In genomic region chr20:62794007-62794724, GRCh38 we compare ENCODE assay signal across 8 cellular contexts. TPM values are rescaled to one million over a fixed set of nuclear protein-coding genes. Genes with fewer than 3 reads are reported as not detected.
A peak's percentile ranks its signal among the peaks of the same experiment; 100 is the strongest.
DNase-seq lines count a peak whose midpoint lies in the region; ATAC-seq and TF ChIP-seq lines count a peak whose summit lies in the region.

No MANE protein-coding gene starts in this region.

- intact Hi-C loops in dendritic cell treated with granulocyte-macrophage colony-stimulating factor and Interleukin-4, amounts not matched to agents 40 ng/mL and 50 ng/mL, for 4 days (cut with micrococcal nuclease): loop anchor here (5.0 kb wide), 1 partner anchor 492 kb away; the partner anchor contains the start of gene ADRM1
- intact Hi-C loops in right lobe of liver (cut with DNase I): no loop called here

- H3K4me1 ChIP-seq in right lobe of liver: peaks cover 0 to 31% (median 12%) of the 10 kb centered on the region in 4 donors

- 0% methylated on average over 9 of the region's 69 CpGs for WGBS in right lobe of liver (ENCODE audit: insufficient coverage, low coverage, low lambda C conversion rate, missing lambda C conversion rate)

- ATAC-seq in GM19372 (IDR thresholded peaks at IDR 0.05; ENCODE audit: low read depth, unreplicated experiment) (peak; percentile 66), HG03520 (IDR thresholded peaks at IDR 0.05; ENCODE audit: unreplicated experiment) (peak; percentile 64), right lobe of liver (peak; percentile 84 to 90 (median 84))

- DNase-seq in NCI-H526 treated with DMSO at 0.1 percent for 48 hours (lab: John Stamatoyannopoulos, UW) (peak; percentile 91), right lobe of liver (peak; percentile 98 to 99 (median 99))
- DNase-seq in activated CD4-positive, alpha-beta T cell treated with anti-CD3 and anti-CD28 coated beads, Interleukin-2, amount 50 U/mL, for 24 hours (ENCODE audit: low read depth in 1 of 2, low spot score in 1 of 2): peak; percentile 80 to 92
- DNase-seq in stimulated activated CD4-positive, alpha-beta T cell treated with anti-CD3 and anti-CD28 coated beads, Interleukin-4, amount 100 ng/mL, for 1 hour: peak; percentile 88

- TF ChIP-seq CTCF in C4-2B (conservative IDR thresholded peaks at IDR 0.05): no peak
- no peak for TF ChIP-seq CTCF in right lobe of liver (IDR thresholded peaks at IDR 0.05)

- H3K9me3 Mint-ChIP-seq in dendritic cell treated with granulocyte-macrophage colony-stimulating factor and Interleukin-4, amounts not matched to agents 40 ng/mL and 50 ng/mL, for 4 days: no peaks in the 10 kb centered on the region

- peak overlapping the region; percentile 72 for H3K4me3 Mint-ChIP-seq in dendritic cell treated with granulocyte-macrophage colony-stimulating factor and Interleukin-4, amounts not matched to agents 40 ng/mL and 50 ng/mL, for 4 days

- TF ChIP-seq POLR2A in right lobe of liver (IDR thresholded peaks at IDR 0.05): peak; percentile 89

- H3K9me3 ChIP-seq in right lobe of liver: no peaks in the 10 kb centered on the region

- peak overlapping the region; percentile 35 to 88 (median 51) for H3K4me3 ChIP-seq in right lobe of liver

- H3K27me3 Mint-ChIP-seq in dendritic cell treated with granulocyte-macrophage colony-stimulating factor and Interleukin-4, amounts not matched to agents 40 ng/mL and 50 ng/mL, for 4 days: no peaks in the 10 kb centered on the region

- no peaks in the 10 kb centered on the region for H3K27me3 ChIP-seq in right lobe of liver

- H3K27ac Mint-ChIP-seq in dendritic cell treated with granulocyte-macrophage colony-stimulating factor and Interleukin-4, amounts not matched to agents 40 ng/mL and 50 ng/mL, for 4 days: peak overlapping the region; percentile 92

- H3K36me3 ChIP-seq in right lobe of liver: peaks cover 0 to 8% (median 4%) of the 10 kb centered on the region in 4 donors

- peaks cover 57% of the 10 kb centered on the region for H3K4me1 Mint-ChIP-seq in dendritic cell treated with granulocyte-macrophage colony-stimulating factor and Interleukin-4, amounts not matched to agents 40 ng/mL and 50 ng/mL, for 4 days (ENCODE audit: low read depth)

- H3K27ac ChIP-seq in C4-2B (peak overlapping the region; percentile 78), right lobe of liver (peak overlapping the region; percentile 80 to 94 (median 89))

- H3K36me3 Mint-ChIP-seq in dendritic cell treated with granulocyte-macrophage colony-stimulating factor and Interleukin-4, amounts not matched to agents 40 ng/mL and 50 ng/mL, for 4 days (ENCODE audit: low read depth): peaks cover 24% of the 10 kb centered on the region

RNA-seq across cellular contexts. Expression of gene MRGBP, which starts 2.1 kb away (rescaled TPM):
- 1 to 10 TPM; 3.3 to 8.0 (median 5.3) TPM for total RNA-seq in right lobe of liver

RNA-seq across cellular contexts. Expression of gene OGFR, which starts 10.5 kb away (rescaled TPM):
- 10 to 100 TPM; 40.7 to 48.1 (median 47.0) TPM for total RNA-seq in right lobe of liver

RNA-seq across cellular contexts. Expression of gene COL9A3, which starts 22.7 kb away (rescaled TPM):
- total RNA-seq in right lobe of liver: 1 to 10 TPM; 1.5 to 7.6 (median 3.5) TPM

Comparison
In these comparisons a context has a peak if more than half of its experiments do, and no peak if none do; other contexts are left out.
1. Peak in every context shown above with its lines: DNase-seq, ATAC-seq, H3K4me3 ChIP-seq and H3K27ac ChIP-seq.